ENCODE assay signal across 1 cellular context in genomic region chr22:37210041-37210803, GRCh38.
TF ChIP-seq lines count a peak whose summit lies in the region.

No MANE protein-coding gene starts in this region.

TF ChIP-seq in HEK293, 187 proteins besides CTCF, POLR2A, EP300 and RAD21 (continued from another document):
- TF ChIP-seq, protein P1, sequence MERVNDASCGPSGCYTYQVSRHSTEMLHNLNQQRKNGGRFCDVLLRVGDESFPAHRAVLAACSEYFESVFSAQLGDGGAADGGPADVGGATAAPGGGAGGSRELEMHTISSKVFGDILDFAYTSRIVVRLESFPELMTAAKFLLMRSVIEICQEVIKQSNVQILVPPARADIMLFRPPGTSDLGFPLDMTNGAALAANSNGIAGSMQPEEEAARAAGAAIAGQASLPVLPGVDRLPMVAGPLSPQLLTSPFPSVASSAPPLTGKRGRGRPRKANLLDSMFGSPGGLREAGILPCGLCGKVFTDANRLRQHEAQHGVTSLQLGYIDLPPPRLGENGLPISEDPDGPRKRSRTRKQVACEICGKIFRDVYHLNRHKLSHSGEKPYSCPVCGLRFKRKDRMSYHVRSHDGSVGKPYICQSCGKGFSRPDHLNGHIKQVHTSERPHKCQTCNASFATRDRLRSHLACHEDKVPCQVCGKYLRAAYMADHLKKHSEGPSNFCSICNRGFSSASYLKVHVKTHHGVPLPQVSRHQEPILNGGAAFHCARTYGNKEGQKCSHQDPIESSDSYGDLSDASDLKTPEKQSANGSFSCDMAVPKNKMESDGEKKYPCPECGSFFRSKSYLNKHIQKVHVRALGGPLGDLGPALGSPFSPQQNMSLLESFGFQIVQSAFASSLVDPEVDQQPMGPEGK (tag by site-specific recombination; IDR thresholded peaks at IDR 0.05) = 0 out of 2 replicates have a peak, but pooled peaks have one; percentile 22
- no peak for TF ChIP-seq ZNF132 (tag by site-specific recombination; IDR thresholded peaks at IDR 0.05; ENCODE audit: borderline replicate concordance)
- no peak for TF ChIP-seq HOXA7 (CRISPR knock-in tag; IDR thresholded peaks at IDR 0.05; ENCODE audit: borderline replicate concordance)
- no peak for TF ChIP-seq ZNF610 (tag by site-specific recombination; IDR thresholded peaks at IDR 0.05; ENCODE audit: borderline replicate concordance)
- TF ChIP-seq ZNF791 (tag by site-specific recombination; IDR thresholded peaks at IDR 0.05) = no peak
- no peak for TF ChIP-seq ZNF596 (tag by site-specific recombination; IDR thresholded peaks at IDR 0.05)
- no peak for TF ChIP-seq ZNF146 (tag by site-specific recombination; IDR thresholded peaks at IDR 0.05)
